In the genomic region with DNA sequence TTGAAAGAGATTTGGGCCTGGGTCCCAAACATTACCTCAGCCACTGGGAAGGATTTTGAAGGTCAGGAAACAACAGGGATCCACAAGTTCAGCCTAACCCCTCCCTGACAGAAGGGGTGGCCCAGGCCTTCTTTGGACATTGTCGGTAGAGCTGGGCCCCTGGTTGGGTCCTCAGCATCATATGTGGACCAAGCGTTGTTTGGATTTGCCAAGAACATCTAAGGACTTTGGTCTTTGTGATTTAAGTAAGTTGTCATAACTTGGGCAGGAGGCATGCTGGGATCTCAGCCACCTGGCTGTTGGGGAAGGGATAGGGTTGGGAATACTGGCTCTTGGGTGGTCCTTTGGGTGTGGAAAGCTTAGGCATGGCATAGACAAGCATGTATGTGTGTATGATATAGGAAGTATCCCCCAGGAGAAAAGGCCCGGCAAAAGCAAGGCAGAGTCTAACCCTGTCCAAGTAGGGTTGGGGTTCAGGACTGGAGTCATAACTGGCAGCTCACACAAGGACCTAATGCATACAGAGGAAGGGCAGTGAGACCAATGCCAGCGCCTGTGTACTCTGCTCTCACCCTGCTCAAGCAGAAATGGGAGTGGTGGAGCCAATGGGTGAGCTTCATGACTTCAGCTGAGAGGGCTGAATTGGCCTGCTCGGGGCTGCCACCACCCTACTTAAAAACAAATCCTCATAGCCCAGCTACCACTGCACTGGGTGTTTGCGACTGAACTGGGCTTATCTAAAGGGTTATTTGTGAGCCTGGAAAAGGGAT, we compare ENCODE assay signal across 18 cellular contexts.
A peak's percentile ranks its signal among the peaks of the same experiment; 100 is the strongest.
DNase-seq lines count a peak whose midpoint lies in the region; FAIRE-seq and TF ChIP-seq lines count a peak whose summit lies in the region.
"Had no signal": no experiment of that assay in that cellular context is flagged by ENCODE, and none has a peak within 500 bp of the region (broad histone marks: within the 10 kb centered on the region; RNA-seq: fewer than 3 reads in every experiment).

No MANE protein-coding gene starts in this region.

- no peak overlapping the region for H3K4me3 ChIP-seq in brain microvascular endothelial cell (ENCODE audit: low read depth, low read length)
- H3K4me3 ChIP-seq in smooth muscle cell, result no peak overlapping the region
- H3K4me3 ChIP-seq in spleen, result no peak overlapping the region
- H3K4me3 ChIP-seq: BLaER1 treated with 17β-estradiol and CSF1 and Interleukin-3, amounts not matched to agents 10 nM and 100 nM had no signal

- H3K27me3 ChIP-seq in H9 (ENCODE audit: insufficient read depth, low read length) (no peaks in the 10 kb centered on the region; the same call in 1 of the 2 replicates), brain microvascular endothelial cell (replicated peaks) (no peaks in the 10 kb centered on the region), smooth muscle cell (ENCODE audit: low read depth) (no peaks in the 10 kb centered on the region), spleen (replicated peaks in 1 of 7) (peaks cover 0 to 14% (median 0%) of the 10 kb centered on the region in 7 donors)
- H3K27me3 ChIP-seq: neutrophil had no signal

- H3K4me3 Mint-ChIP-seq in H9, result no peak overlapping the region; a peak in 1 of 5 replicates
- H3K4me3 Mint-ChIP-seq: activated naive CD4-positive, alpha-beta T cell treated with anti-CD3 and anti-CD28 coated beads, Interleukin-2, amount 50 U/mL, for 24 hours; activated T-cell treated with anti-CD3 and anti-CD28 coated beads, Interleukin-2, amount 50 U/mL, for 24 hours had no signal

- H4K91ac ChIP-seq in H9 (ENCODE audit: insufficient read length, low read depth, low read length), result no peak overlapping the region

- H2BK12ac ChIP-seq in H9 (ENCODE audit: insufficient read length, low read depth, low read length), result no peak overlapping the region

- no peak overlapping the region for H4K8ac ChIP-seq in H9 (replicated peaks; ENCODE audit: insufficient read length, low read depth, low read length)

- H3K56ac ChIP-seq in H9 (ENCODE audit: insufficient read length, low read depth, low read length), result no peak overlapping the region

- in situ Hi-C loops in brain microvascular endothelial cell (cut with HindIII; ENCODE audit: low pct_ligation_motif_present, low sequenced_read_pairs), result no loop called here

- DNase-seq in H9 (peak; percentile 6), brain microvascular endothelial cell (no peak), mesenteric fat pad (ENCODE audit: low spot score) (peak; percentile 65), smooth muscle cell (lab: John Stamatoyannopoulos, UW; ENCODE audit: unreplicated experiment) (no peak), RCC 7860 (ENCODE audit: low spot score) (no peak), NCI-H146 treated with DMSO at 0.1 percent for 48 hours (lab: John Stamatoyannopoulos, UW; ENCODE audit: unreplicated experiment) (no peak), spleen (no peak)
- no peak for DNase-seq in stimulated activated CD8-positive, alpha-beta memory T cell treated with anti-CD3 and anti-CD28 coated beads, Interleukin-4, amount 100 ng/mL, for 48 hours
- DNase-seq: activated CD4-positive, alpha-beta T cell treated with anti-CD3 and anti-CD28 coated beads, Interleukin-2, amount 50 U/mL, for 1 hour; activated T-cell treated with anti-CD3 and anti-CD28 coated beads, Interleukin-2, amount 50 U/mL, for 24 hours; central memory CD4-positive, alpha-beta T cell; foreskin melanocyte; NCI-H1105 treated with DMSO at 0.1 percent for 48 hours; stimulated activated naive CD4-positive, alpha-beta T cell treated with Interleukin-2 at 50 U/mL for 16 hours had no signal

- H3K23ac ChIP-seq in H9 (ENCODE audit: insufficient read length, low read depth, low read length), result no peak overlapping the region

- H3K4ac ChIP-seq in H9 (ENCODE audit: low read depth, low read length), result no peak overlapping the region

- no peak overlapping the region for H3T11ph ChIP-seq in H9 (ENCODE audit: low read length)

- no peak overlapping the region for H2BK5ac ChIP-seq in H9 (ENCODE audit: insufficient read length, low read length)

- H3K9ac ChIP-seq in H9 (ENCODE audit: extremely low read depth, insufficient read length, low read length), result no peak overlapping the region
- no peak overlapping the region for H3K9ac ChIP-seq in smooth muscle cell (ENCODE audit: low read depth)
- H3K9ac ChIP-seq: BLaER1 treated with 17β-estradiol and CSF1 and Interleukin-3, amounts not matched to agents 10 nM and 100 nM; KMS-11 had no signal

- no peak for FAIRE-seq in RCC 7860 (lab: Jason Lieb, UNC)

- H3K36me3 ChIP-seq in brain microvascular endothelial cell (replicated peaks) (no peaks in the 10 kb centered on the region), smooth muscle cell (ENCODE audit: low read depth) (no peaks in the 10 kb centered on the region), spleen (no peaks in the 10 kb centered on the region)
- H3K36me3 ChIP-seq: BLaER1 treated with 17β-estradiol and CSF1 and Interleukin-3, amounts not matched to agents 10 nM and 100 nM; neutrophil had no signal

- H3K9me3 Mint-ChIP-seq in H9, result peaks cover 59 to 77% of the 10 kb centered on the region in 2 experiments
- H3K9me3 Mint-ChIP-seq: activated naive CD4-positive, alpha-beta T cell treated with anti-CD3 and anti-CD28 coated beads, Interleukin-2, amount 50 U/mL, for 24 hours; activated T-cell treated with anti-CD3 and anti-CD28 coated beads, Interleukin-2, amount 50 U/mL, for 24 hours had no signal

- H3K27ac ChIP-seq in H9 (ENCODE audit: insufficient read length, low read depth, low read length), result no peak overlapping the region
- peak overlapping the region; percentile 69 for H3K27ac ChIP-seq in brain microvascular endothelial cell
- H3K27ac ChIP-seq in smooth muscle cell (ENCODE audit: low read depth), result no peak overlapping the region
- no peak overlapping the region for H3K27ac ChIP-seq in spleen
- H3K27ac ChIP-seq: BLaER1 treated with 17β-estradiol and CSF1 and Interleukin-3, amounts not matched to agents 10 nM and 100 nM; KMS-11; neutrophil had no signal

- no peaks in the 10 kb centered on the region for H3F3A ChIP-seq in smooth muscle cell (ENCODE audit: low read depth)

- peak overlapping the region in 1 of 3 experiments; percentile 73; a peak in 2 of 7 replicates for H3K27ac Mint-ChIP-seq in H9
- H3K27ac Mint-ChIP-seq: activated naive CD4-positive, alpha-beta T cell treated with anti-CD3 and anti-CD28 coated beads, Interleukin-2, amount 50 U/mL, for 24 hours; activated T-cell treated with anti-CD3 and anti-CD28 coated beads, Interleukin-2, amount 50 U/mL, for 24 hours had no signal

- H3K9me3 ChIP-seq in H9 (ENCODE audit: control insufficient read depth, low read depth, low read length), result peaks cover under 1% of the 10 kb centered on the region
- no peaks in the 10 kb centered on the region for H3K9me3 ChIP-seq in smooth muscle cell (replicated peaks; ENCODE audit: low read depth)
- peaks cover 0 to 7% (median 0%) of the 10 kb centered on the region in 8 donors for H3K9me3 ChIP-seq in spleen
- H3K9me3 ChIP-seq: BLaER1 treated with 17β-estradiol and CSF1 and Interleukin-3, amounts not matched to agents 10 nM and 100 nM; neutrophil had no signal

- H3K79me2 ChIP-seq in H9 (ENCODE audit: insufficient read depth, low read length) (no peaks in the 10 kb centered on the region), smooth muscle cell (ENCODE audit: low read depth) (no peaks in the 10 kb centered on the region)

- no peak overlapping the region for H2AK5ac ChIP-seq in H9 (ENCODE audit: insufficient read length, low read length)

- no peak overlapping the region for H3K14ac ChIP-seq in H9 (ENCODE audit: insufficient read depth, low read length)

- intact Hi-C loops in spleen (cut with DNase I; ENCODE audit: low total_unique reads), result no loop called here

- H2BK20ac ChIP-seq in H9 (ENCODE audit: low read depth, low read length, poor library complexity, severe bottlenecking), result no peak overlapping the region

- no peak overlapping the region for H4K5ac ChIP-seq in H9 (ENCODE audit: insufficient read length, low read depth, low read length)

- H3K36me3 Mint-ChIP-seq in H9 (ENCODE audit: insufficient read depth in 1 of 3, low read depth in 3 of 3), result peaks cover 0 to 12% (median 9%) of the 10 kb centered on the region in 3 experiments; a peak in 5 of 7 replicates
- H3K36me3 Mint-ChIP-seq: activated naive CD4-positive, alpha-beta T cell treated with anti-CD3 and anti-CD28 coated beads, Interleukin-2, amount 50 U/mL, for 24 hours had no signal

- H3K4me2 ChIP-seq in H9 (ENCODE audit: insufficient read depth, insufficient read length, low read length), result no peak overlapping the region
- peak overlapping the region; percentile 66 for H3K4me2 ChIP-seq in smooth muscle cell
- H3K4me2 ChIP-seq: BLaER1 treated with 17β-estradiol and CSF1 and Interleukin-3, amounts not matched to agents 10 nM and 100 nM; KMS-11 had no signal

- H2BK120ac ChIP-seq in H9 (ENCODE audit: low read depth, low read length, poor library complexity, severe bottlenecking), result no peak overlapping the region

- H3K27me3 Mint-ChIP-seq in H9 (ENCODE audit: low read depth), result no peaks in the 10 kb centered on the region

- no peak overlapping the region; the same call in 1 of the 2 replicates for H2BK15ac ChIP-seq in H9 (ENCODE audit: low read depth, low read length)

- TF ChIP-seq CTCF in H9 (conservative IDR thresholded peaks at IDR 0.05) (no peak), brain microvascular endothelial cell (IDR thresholded peaks at IDR 0.05; ENCODE audit: low read depth, low read length, missing control alignments) (no peak), smooth muscle cell (IDR thresholded peaks at IDR 0.05; ENCODE audit: borderline replicate concordance, insufficient read depth, poor library complexity, severe bottlenecking) (no peak), spleen (IDR thresholded peaks at IDR 0.05 in 8 of 11, conservative IDR thresholded peaks at IDR 0.05 in 3 of 11) (no peak)

- H3K4me1 Mint-ChIP-seq in H9, result peaks cover 2 to 3% of the 10 kb centered on the region in 2 experiments; a peak in 1 of 4 replicates

- no peak for TF ChIP-seq POLR2A in spleen (IDR thresholded peaks at IDR 0.05)

- WGBS in H9 (ENCODE audit: extremely low coverage, insufficient read length, low lambda C conversion rate), result no CpG with 5 or more reads among the region's 6 CpGs
- 79% methylated on average over 6 of the region's 6 CpGs for WGBS in smooth muscle cell (ENCODE audit: low lambda C conversion rate)
- WGBS in spleen, 5 donors, result 78 to 94% (median 92%) methylated on average over 2 to 6 of the region's 6 CpGs

- H3K79me1 ChIP-seq in H9 (ENCODE audit: insufficient read depth, low read depth, low read length, poor library complexity, severe bottlenecking), result no peaks in the 10 kb centered on the region

- no peaks in the 10 kb centered on the region for H4K20me1 ChIP-seq in H9 (ENCODE audit: control insufficient read depth, insufficient read depth, insufficient read length)
- H4K20me1 ChIP-seq in smooth muscle cell (ENCODE audit: low read depth), result no peaks in the 10 kb centered on the region

- H3K4me1 ChIP-seq in H9 (ENCODE audit: insufficient read depth, low read length), result no peaks in the 10 kb centered on the region
- no peaks in the 10 kb centered on the region for H3K4me1 ChIP-seq in smooth muscle cell (ENCODE audit: low read depth)
- no peaks in the 10 kb centered on the region for H3K4me1 ChIP-seq in spleen
- H3K4me1 ChIP-seq: BLaER1 treated with 17β-estradiol and CSF1 and Interleukin-3, amounts not matched to agents 10 nM and 100 nM had no signal

- H2AFZ ChIP-seq in H9 (ENCODE audit: low read length), result no peak overlapping the region
- H2AFZ ChIP-seq in smooth muscle cell (ENCODE audit: low read depth), result no peak overlapping the region

- H3K23me2 ChIP-seq in H9 (ENCODE audit: insufficient read length, low read depth, low read length, poor library complexity, severe bottlenecking), result no peaks in the 10 kb centered on the region

- no peak overlapping the region for H3K18ac ChIP-seq in H9 (ENCODE audit: insufficient read length, low read depth, low read length)

Comparison
In these comparisons a context has a peak if more than half of its experiments do, and no peak if none do; other contexts are left out.
1. DNase-seq: peak in H9 (single experiment) and mesenteric fat pad (single experiment); none in brain microvascular endothelial cell (single experiment), smooth muscle cell (single experiment), stimulated activated CD8-positive, alpha-beta memory T cell treated with anti-CD3 and anti-CD28 coated beads, Interleukin-4, amount 100 ng/mL, for 48 hours (single experiment), RCC 7860 (single experiment), NCI-H146 treated with DMSO at 0.1 percent for 48 hours (single experiment) and spleen (single experiment).